ENCODE assay signal across 27 cellular contexts in genomic region chr4:75087416-75087815, GRCh38.
"Had no signal": no experiment of that assay in that cellular context is flagged by ENCODE, and none has a peak within 500 bp of the region (broad histone marks: within the 10 kb centered on the region; RNA-seq: fewer than 3 reads in every experiment).

No MANE protein-coding gene starts in this region.

- H3K79me2 ChIP-seq: parathyroid adenoma had no signal

- H3K27me3 ChIP-seq: left lung, neural progenitor cell, neutrophil, stomach, testis, thyroid gland, upper lobe of right lung had no signal

- H3K4me3 ChIP-seq: left lung, lung, neural progenitor cell, psoas muscle, skin epidermis, stomach, testis, thyroid gland, upper lobe of right lung had no signal

- ATAC-seq: left colon; left lung; natural killer cell; psoas muscle; sciatic nerve; stimulated activated naive B cell treated with anti-CD40 and anti-IgM and Interleukin-4, amounts not matched to agents 10 μg/mL and 1 μg/mL and 100 μg/mL, for 72 hours; stimulated activated naive CD8-positive, alpha-beta T cell treated with anti-CD3 and anti-CD28 coated beads, Interleukin-15, Interleukin-2, amounts not matched to agents 100 U/mL and 50 U/mL, for 24 hours; upper lobe of right lung had no signal

- DNase-seq: hippocampal formation; kidney glomerular epithelial cell; left colon; left lung; mesendoderm; naive B cell; natural killer cell; nephron progenitor cell; occipital lobe; psoas muscle; stimulated activated CD4-positive, alpha-beta T cell treated with anti-CD3 and anti-CD28 coated beads, Interleukin-12 subunit alpha, Interleukin-12 subunit beta, amount 100 ng/mL, for 4 hours; stimulated activated CD4-positive, alpha-beta T cell treated with anti-CD3 and anti-CD28 coated beads, Interleukin-15, amount 100 ng/mL, for 24 hours; stimulated activated CD4-positive, alpha-beta T cell treated with anti-CD3 and anti-CD28 coated beads, Interleukin-2, amount 100 ng/mL, for 24 hours; stimulated activated CD4-positive, alpha-beta T cell treated with anti-CD3 and anti-CD28 coated beads, Interleukin-4, amount 100 ng/mL, for 1 hour; stimulated activated naive B cell treated with anti-CD40 and anti-IgM and Interleukin-4, amounts not matched to agents 10 μg/mL and 1 μg/mL and 100 μg/mL, for 72 hours; stimulated activated naive CD8-positive, alpha-beta T cell treated with anti-CD3 and anti-CD28 coated beads, Interleukin-15, Interleukin-2, amounts not matched to agents 100 U/mL and 50 U/mL, for 24 hours; stomach; testis; trophoblast cell; upper lobe of right lung had no signal

- H2AFZ ChIP-seq: neural progenitor cell, parathyroid adenoma had no signal

- H3K36me3 ChIP-seq: left lung, neural progenitor cell, neutrophil, stomach, thyroid gland, upper lobe of right lung had no signal

- H3K9me3 ChIP-seq: neutrophil, psoas muscle, stomach, testis, thyroid gland, upper lobe of right lung had no signal

- H3K4me1 ChIP-seq: left lung, neural progenitor cell, parathyroid adenoma, psoas muscle, stomach, testis, thyroid gland, upper lobe of right lung had no signal

- H3K9ac ChIP-seq: neural progenitor cell, parathyroid adenoma had no signal

- H3K4me2 ChIP-seq: neural progenitor cell had no signal

- H3K27ac ChIP-seq: left lung, neural progenitor cell, neutrophil, parathyroid adenoma, psoas muscle, skin epidermis, stomach, testis, thyroid gland, upper lobe of right lung had no signal
